10 cellular contexts compared by ENCODE assay signal in the genomic region with DNA sequence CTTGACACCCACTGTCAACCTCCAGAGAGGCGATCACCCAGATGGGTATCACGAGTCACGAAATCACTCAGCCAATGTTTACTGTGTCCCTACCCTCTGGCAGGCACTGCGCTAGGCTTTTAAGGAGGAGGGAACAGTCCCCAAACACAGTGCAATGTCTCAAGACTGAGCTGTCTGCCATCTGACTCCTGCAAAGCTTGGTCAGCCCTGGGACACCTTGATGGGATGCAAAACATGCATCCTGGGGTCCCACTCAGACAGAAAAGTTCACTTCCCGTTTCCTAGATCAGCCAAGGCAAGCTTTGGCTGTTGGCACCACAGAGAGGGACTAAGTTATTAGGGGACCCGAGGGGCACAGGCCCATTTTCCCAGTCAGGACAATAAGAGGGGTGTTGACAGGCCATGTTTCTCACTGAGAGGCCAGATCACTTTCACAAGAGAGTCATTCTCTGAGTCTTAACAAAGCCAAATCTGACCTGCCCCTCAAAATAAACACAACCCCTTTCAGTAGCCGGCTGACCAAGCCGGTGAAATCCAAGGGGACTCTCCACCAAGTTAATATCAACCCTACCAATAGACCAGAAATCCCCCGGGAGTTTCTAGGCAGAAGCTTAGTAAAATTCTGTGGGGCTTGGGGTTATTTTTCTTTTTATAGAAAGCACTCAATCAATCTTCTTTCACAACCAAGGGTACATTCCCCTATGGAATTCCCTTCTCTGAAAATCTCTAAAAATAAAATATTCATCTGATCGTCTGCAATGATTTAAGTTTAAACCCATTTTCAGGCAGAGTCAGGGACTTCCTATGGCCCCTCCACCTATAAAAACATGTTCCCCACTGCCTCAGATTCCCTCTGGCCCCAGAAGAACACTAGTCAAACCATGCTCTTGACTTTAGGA. TPM values are rescaled to one million over a fixed set of nuclear protein-coding genes. Genes with fewer than 3 reads are reported as not detected.
DNase-seq lines count a peak whose midpoint lies in the region; ATAC-seq and TF ChIP-seq lines count a peak whose summit lies in the region.
"Had no signal": no experiment of that assay in that cellular context is flagged by ENCODE, and none has a peak within 500 bp of the region (broad histone marks: within the 10 kb centered on the region; RNA-seq: fewer than 3 reads in every experiment).

No MANE protein-coding gene starts in this region.

- H3K36me3 ChIP-seq in mucosa of descending colon (ENCODE audit: low read depth) = no peaks in the 10 kb centered on the region

- ATAC-seq in HG02840 (IDR thresholded peaks at IDR 0.05; ENCODE audit: low FRiP score, unreplicated experiment) = peak; percentile 27
- ATAC-seq in mucosa of descending colon = no peak

- TF ChIP-seq CTCF in mucosa of descending colon (IDR thresholded peaks at IDR 0.05) = no peak

- H3K4me3 Mint-ChIP-seq in activated T-cell treated with anti-CD3 and anti-CD28 coated beads, Interleukin-2, amount 50 U/mL, for 24 hours = peak overlapping the region; percentile 93
- H3K4me3 Mint-ChIP-seq in activated T-helper 2 cell treated with anti-CD3 and anti-CD28 coated beads, Interferon-gamma antibody, Interleukin-2, Interleukin-4, amounts not matched to agents 10 μg/mL and 5 μg/mL and 100 μg/mL, durations not matched to agents 14 hours and 24 hours and 36 hours (ENCODE audit: low read depth) = peak overlapping the region; percentile 91
- H3K4me3 Mint-ChIP-seq in stimulated activated naive CD8-positive, alpha-beta T cell treated with anti-CD3 and anti-CD28 coated beads, Interleukin-15, Interleukin-2, amounts not matched to agents 100 ng/mL and 50 ng/mL, for 24 hours = peak overlapping the region; percentile 90

- no peaks in the 10 kb centered on the region for H3K9me3 Mint-ChIP-seq in activated T-cell treated with anti-CD3 and anti-CD28 coated beads, Interleukin-2, amount 50 U/mL, for 24 hours
- no peaks in the 10 kb centered on the region for H3K9me3 Mint-ChIP-seq in activated T-helper 2 cell treated with anti-CD3 and anti-CD28 coated beads, Interferon-gamma antibody, Interleukin-2, Interleukin-4, amounts not matched to agents 10 μg/mL and 5 μg/mL and 100 μg/mL, durations not matched to agents 14 hours and 24 hours and 36 hours
- H3K9me3 Mint-ChIP-seq in stimulated activated naive CD8-positive, alpha-beta T cell treated with anti-CD3 and anti-CD28 coated beads, Interleukin-15, Interleukin-2, amounts not matched to agents 100 ng/mL and 50 ng/mL, for 24 hours = no peaks in the 10 kb centered on the region

- H3K36me3 Mint-ChIP-seq in activated T-cell treated with anti-CD3 and anti-CD28 coated beads, Interleukin-2, amount 50 U/mL, for 24 hours (ENCODE audit: low read depth) = peaks cover 70% of the 10 kb centered on the region
- H3K36me3 Mint-ChIP-seq in activated T-helper 2 cell treated with anti-CD3 and anti-CD28 coated beads, Interferon-gamma antibody, Interleukin-2, Interleukin-4, amounts not matched to agents 10 μg/mL and 5 μg/mL and 100 μg/mL, durations not matched to agents 14 hours and 24 hours and 36 hours (ENCODE audit: low read depth) = peaks cover 57% of the 10 kb centered on the region
- H3K36me3 Mint-ChIP-seq in stimulated activated naive CD8-positive, alpha-beta T cell treated with anti-CD3 and anti-CD28 coated beads, Interleukin-15, Interleukin-2, amounts not matched to agents 100 ng/mL and 50 ng/mL, for 24 hours (ENCODE audit: low read depth) = peaks cover 54% of the 10 kb centered on the region

- no peak for DNase-seq in activated T-cell treated with anti-CD3 and anti-CD28 coated beads, Interleukin-2, amount 50 U/mL, for 24 hours
- DNase-seq in activated T-cell treated with anti-CD3 and anti-CD28 coated beads for 4 hours (no peak), RKO (ENCODE audit: low spot score) (no peak), mucosa of descending colon (no peak), mesenteric fat pad (ENCODE audit: low spot score) (no peak)
- DNase-seq in activated T-helper 2 cell treated with anti-CD3 and anti-CD28 coated beads, Interferon-gamma antibody, Interleukin-2, Interleukin-4, amounts not matched to agents 10 μg/mL and 5 μg/mL and 100 μg/mL, durations not matched to agents 14 hours and 24 hours and 36 hours (ENCODE audit: low spot score) = no peak
- DNase-seq: erythroblast had no signal

- peak overlapping the region; percentile 98 for H3K27ac Mint-ChIP-seq in activated T-cell treated with anti-CD3 and anti-CD28 coated beads, Interleukin-2, amount 50 U/mL, for 24 hours
- H3K27ac Mint-ChIP-seq in activated T-helper 2 cell treated with anti-CD3 and anti-CD28 coated beads, Interferon-gamma antibody, Interleukin-2, Interleukin-4, amounts not matched to agents 10 μg/mL and 5 μg/mL and 100 μg/mL, durations not matched to agents 14 hours and 24 hours and 36 hours = peak overlapping the region; percentile 75
- H3K27ac Mint-ChIP-seq in stimulated activated naive CD8-positive, alpha-beta T cell treated with anti-CD3 and anti-CD28 coated beads, Interleukin-15, Interleukin-2, amounts not matched to agents 100 ng/mL and 50 ng/mL, for 24 hours = peak overlapping the region; percentile 96

- H3K4me1 Mint-ChIP-seq in activated T-cell treated with anti-CD3 and anti-CD28 coated beads, Interleukin-2, amount 50 U/mL, for 24 hours (ENCODE audit: low read depth) = peaks cover 77% of the 10 kb centered on the region
- H3K4me1 Mint-ChIP-seq in activated T-helper 2 cell treated with anti-CD3 and anti-CD28 coated beads, Interferon-gamma antibody, Interleukin-2, Interleukin-4, amounts not matched to agents 10 μg/mL and 5 μg/mL and 100 μg/mL, durations not matched to agents 14 hours and 24 hours and 36 hours (ENCODE audit: low read depth) = peaks cover 69% of the 10 kb centered on the region
- H3K4me1 Mint-ChIP-seq in stimulated activated naive CD8-positive, alpha-beta T cell treated with anti-CD3 and anti-CD28 coated beads, Interleukin-15, Interleukin-2, amounts not matched to agents 100 ng/mL and 50 ng/mL, for 24 hours (ENCODE audit: low read depth) = peaks cover 86% of the 10 kb centered on the region

- no peak overlapping the region for H3K4me3 ChIP-seq in mucosa of descending colon
- H3K4me3 ChIP-seq: skin epidermis had no signal

- intact Hi-C loops in activated T-helper 2 cell treated with anti-CD3 and anti-CD28 coated beads, Interferon-gamma antibody, Interleukin-2, Interleukin-4, amounts not matched to agents 10 μg/mL and 5 μg/mL and 100 μg/mL, durations not matched to agents 14 hours and 24 hours and 36 hours (cut with micrococcal nuclease) = loop anchor here (2.0 to 10.0 kb wide), 3 partner anchors 131 to 1915 kb away; a partner anchor contains a TSS
- intact Hi-C loops in mucosa of descending colon (cut with DNase I, micrococcal nuclease) = no loop called here

- no peaks in the 10 kb centered on the region for H3K9me3 ChIP-seq in mucosa of descending colon

- H3K27me3 Mint-ChIP-seq in activated T-cell treated with anti-CD3 and anti-CD28 coated beads, Interleukin-2, amount 50 U/mL, for 24 hours = no peaks in the 10 kb centered on the region
- H3K27me3 Mint-ChIP-seq in activated T-helper 2 cell treated with anti-CD3 and anti-CD28 coated beads, Interferon-gamma antibody, Interleukin-2, Interleukin-4, amounts not matched to agents 10 μg/mL and 5 μg/mL and 100 μg/mL, durations not matched to agents 14 hours and 24 hours and 36 hours (ENCODE audit: low read depth) = no peaks in the 10 kb centered on the region
- H3K27me3 Mint-ChIP-seq in stimulated activated naive CD8-positive, alpha-beta T cell treated with anti-CD3 and anti-CD28 coated beads, Interleukin-15, Interleukin-2, amounts not matched to agents 100 ng/mL and 50 ng/mL, for 24 hours = no peaks in the 10 kb centered on the region

- peaks cover 4% of the 10 kb centered on the region for H3K4me1 ChIP-seq in mucosa of descending colon (ENCODE audit: low read depth)

RNA-seq across cellular contexts. Expression of a gene that starts 3.5 kb away (rescaled TPM):
- total RNA-seq in activated T-helper 2 cell treated with anti-CD3 and anti-CD28 coated beads, Interferon-gamma antibody, Interleukin-2, Interleukin-4, amounts not matched to agents 10 μg/mL and 5 μg/mL and 100 μg/mL, durations not matched to agents 14 hours and 24 hours and 36 hours = 90.4 and 93.7 TPM in 2 replicates
- total RNA-seq in mucosa of descending colon = 10 to 100 TPM in 1 of 3 donors, 1 to 10 TPM in 2; 6.9 to 12.6 (median 9.7) TPM
- 54.9 TPM for total RNA-seq in mesenteric fat pad
